ENCODE assay signal across 8 cellular contexts in genomic region chr1:151281969-151282882, GRCh38. TPM values are rescaled to one million over a fixed set of nuclear protein-coding genes. Genes with fewer than 3 reads are reported as not detected.
A peak's percentile ranks its signal among the peaks of the same experiment; 100 is the strongest.
DNase-seq lines count a peak whose midpoint lies in the region; ATAC-seq and TF ChIP-seq lines count a peak whose summit lies in the region.

ZNF687 (plus strand) TSS chr1:151282299; CDS start chr1:151286292, 3,993 bp downstream.

- peaks cover 23% of the 10 kb centered on the region for H3K79me2 ChIP-seq in KMS-11 (ENCODE audit: insufficient read depth, low read depth)

- no peak for TF ChIP-seq CTCF in KMS-11 (conservative IDR thresholded peaks at IDR 0.05; ENCODE audit: low read depth, low read length)
- no peak for TF ChIP-seq CTCF in Peyer's patch (IDR thresholded peaks at IDR 0.05)

- peak; percentile 73 to 83 for TF ChIP-seq POLR2A in Peyer's patch (IDR thresholded peaks at IDR 0.05)

- peak within 1 kb of the TSS; percentile 83 for H2AFZ ChIP-seq in KMS-11 (ENCODE audit: low read depth)

- no peaks in the 10 kb centered on the region for H4K20me1 ChIP-seq in KMS-11 (ENCODE audit: insufficient read depth)

- peak within 1 kb of the TSS; percentile 95 for H3K4me2 ChIP-seq in KMS-11

- peak; percentile 100 for DNase-seq in DMS79 (lab: John Stamatoyannopoulos, UW)
- DNase-seq in Peyer's patch = peak; percentile 99 to 100 (median 100)
- peak; percentile 99 for DNase-seq in activated T-cell treated with anti-CD3 and anti-CD28 coated beads, Interleukin-2, amount 50 U/mL, for 48 hours
- DNase-seq in stimulated activated CD8-positive, alpha-beta memory T cell treated with anti-CD3 and anti-CD28 coated beads, Interleukin-7, amount 100 ng/mL, for 1 hour (ENCODE audit: low read depth in 2 of 2) = peak; percentile 92 to 94

- H3K27me3 ChIP-seq in KMS-11 (ENCODE audit: insufficient read depth, low read depth) (no peaks in the 10 kb centered on the region), Peyer's patch (no peaks in the 10 kb centered on the region), esophagus (ENCODE audit: control insufficient read depth in 1 of 2, insufficient read depth in 2 of 2, low read length in 2 of 2) (no peaks in the 10 kb centered on the region), mucosa of stomach (ENCODE audit: control insufficient read depth, insufficient read depth, low read length) (no peaks in the 10 kb centered on the region)

- ATAC-seq in GM21737 (IDR thresholded peaks at IDR 0.05; ENCODE audit: unreplicated experiment) = peak; percentile 86

- peak within 1 kb of the TSS; percentile 94 for H3K9ac ChIP-seq in KMS-11
- H3K9ac ChIP-seq in mucosa of stomach (ENCODE audit: low read length) = peak within 1 kb of the TSS; percentile 92

- H3K4me3 ChIP-seq in KMS-11 (IDR thresholded peaks at IDR 0.05; ENCODE audit: insufficient read depth, low read depth, low read length) = peak within 1 kb of the TSS; percentile 100
- H3K4me3 ChIP-seq in Peyer's patch = peak within 1 kb of the TSS; percentile 79 to 96 (median 92)
- peak within 1 kb of the TSS; percentile 75 to 80 for H3K4me3 ChIP-seq in esophagus (ENCODE audit: low read depth in 1 of 2, low read length in 2 of 2)
- H3K4me3 ChIP-seq in mucosa of stomach (ENCODE audit: low read length) = peak within 1 kb of the TSS; percentile 99

- WGBS in esophagus, 2 donors = 0 to 1% methylated on average over 72 to 74 of the region's 74 CpGs

- H3K9me3 ChIP-seq in Peyer's patch = no peaks in the 10 kb centered on the region
- H3K9me3 ChIP-seq in esophagus (ENCODE audit: control insufficient read depth in 2 of 2, insufficient read depth in 1 of 2, low read depth in 1 of 2, low read length in 1 of 2) = no peaks in the 10 kb centered on the region
- no peaks in the 10 kb centered on the region for H3K9me3 ChIP-seq in mucosa of stomach (ENCODE audit: control insufficient read depth, low read length)

- H3K36me3 ChIP-seq in KMS-11 (ENCODE audit: insufficient read depth) = no peaks in the 10 kb centered on the region; the same call in 1 of the 2 replicates
- H3K36me3 ChIP-seq in Peyer's patch = peaks cover 0 to 25% (median 0%) of the 10 kb centered on the region in 3 donors
- H3K36me3 ChIP-seq in esophagus (ENCODE audit: control insufficient read depth in 2 of 2, insufficient read depth in 2 of 2, low read length in 1 of 2) = peaks cover 9 to 10% of the 10 kb centered on the region in 2 donors
- H3K36me3 ChIP-seq in mucosa of stomach (ENCODE audit: control insufficient read depth, insufficient read depth, low read length) = peaks cover 7% of the 10 kb centered on the region

- peaks cover 20% of the 10 kb centered on the region for H3K4me1 ChIP-seq in KMS-11 (ENCODE audit: low read depth, poor library complexity, severe bottlenecking)
- peaks cover 0 to 15% (median 11%) of the 10 kb centered on the region in 4 donors for H3K4me1 ChIP-seq in Peyer's patch
- H3K4me1 ChIP-seq in esophagus (ENCODE audit: control insufficient read depth in 2 of 2, insufficient read depth in 2 of 2, low read length in 1 of 2) = peaks cover 0 to 10% of the 10 kb centered on the region in 2 donors
- H3K4me1 ChIP-seq in mucosa of stomach (ENCODE audit: control insufficient read depth, insufficient read depth, low read length) = peaks cover 20% of the 10 kb centered on the region

- H3K27ac ChIP-seq in KMS-11 = peak within 1 kb of the TSS; percentile 86
- peak within 1 kb of the TSS; percentile 96 to 100 (median 98) for H3K27ac ChIP-seq in Peyer's patch
- H3K27ac ChIP-seq in esophagus (ENCODE audit: low read depth in 2 of 2, low read length in 1 of 2) = peak within 1 kb of the TSS; percentile 100

RNA-seq across cellular contexts. Expression of gene ZNF687, which starts in this region (rescaled TPM):
- total RNA-seq in Peyer's patch = 10 to 100 TPM; 30.5 to 53.5 (median 38.5) TPM
- polyA plus RNA-seq in esophagus = 10 to 100 TPM in 1 of 2 donors, 1 to 10 TPM in 1; 8.0 to 11.4 TPM

Comparison
In these comparisons a context has a peak if more than half of its experiments do, and no peak if none do; other contexts are left out.
1. Peak in every context shown above with its lines: DNase-seq, ATAC-seq, H3K4me3 ChIP-seq and H3K27ac ChIP-seq.